Comparison of ENCODE assay signal across 8 cellular contexts in the genomic region with DNA sequence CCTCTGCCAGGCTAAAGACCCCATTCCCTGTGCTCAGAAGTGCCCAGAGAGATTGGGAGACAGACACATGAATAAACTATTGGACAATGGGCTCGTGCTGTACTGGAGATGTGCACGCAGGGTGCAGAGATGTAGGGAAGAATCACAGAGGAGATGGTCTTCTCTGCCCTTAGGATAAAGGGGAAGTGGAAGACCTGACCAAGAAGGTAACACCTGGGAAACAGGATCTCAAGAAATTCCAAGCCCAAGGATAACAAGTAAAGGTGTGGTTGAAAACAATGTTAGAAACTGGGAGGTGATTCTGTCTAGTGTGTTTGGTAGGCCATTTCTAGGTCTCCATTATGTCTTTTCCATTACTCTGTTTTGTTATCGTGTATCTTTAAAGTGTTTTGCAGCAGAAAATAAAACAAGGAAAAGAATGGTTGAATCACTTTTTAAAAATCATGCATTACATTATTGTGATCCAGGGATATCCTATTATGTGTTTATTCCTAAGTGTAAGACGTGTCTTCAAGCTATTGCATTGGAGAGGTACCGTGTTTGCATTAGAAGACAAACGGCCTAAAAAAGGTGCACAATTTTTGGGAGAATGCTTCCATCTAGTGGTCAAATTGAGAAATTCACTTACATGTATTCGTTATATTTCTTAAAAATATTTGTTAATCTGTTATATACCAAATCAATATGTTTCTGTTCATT. TPM values are rescaled to one million over a fixed set of nuclear protein-coding genes. Genes with fewer than 3 reads are reported as not detected.
A peak's percentile ranks its signal among the peaks of the same experiment; 100 is the strongest.
DNase-seq lines count a peak whose midpoint lies in the region; ATAC-seq and TF ChIP-seq lines count a peak whose summit lies in the region.

No MANE protein-coding gene starts in this region.

- ATAC-seq in GM18517 (IDR thresholded peaks at IDR 0.05; ENCODE audit: unreplicated experiment), result peak; percentile 82
- peak; percentile 55 for ATAC-seq in HG03354 (IDR thresholded peaks at IDR 0.05; ENCODE audit: poor library complexity, severe bottlenecking, unreplicated experiment)
- ATAC-seq in lower lobe of right lung, result peak in 1 of 2 donors; percentile 62
- ATAC-seq in HG03045 (IDR thresholded peaks at IDR 0.05; ENCODE audit: unreplicated experiment), result no peak

- H3K4me3 ChIP-seq in breast epithelium (no peak overlapping the region), lower lobe of right lung (no peak overlapping the region)

- TF ChIP-seq POLR2A in breast epithelium (IDR thresholded peaks at IDR 0.05), result no peak

- H3K27ac ChIP-seq in breast epithelium, result no peak overlapping the region
- no peak overlapping the region for H3K27ac ChIP-seq in lower lobe of right lung

- H3K36me3 ChIP-seq in breast epithelium (no peaks in the 10 kb centered on the region), lower lobe of right lung (no peaks in the 10 kb centered on the region)

- TF ChIP-seq CTCF in breast epithelium (IDR thresholded peaks at IDR 0.05) (peak; percentile 75 to 89 (median 88)), lower lobe of right lung (IDR thresholded peaks at IDR 0.05) (peak; percentile 73)

- H3K9me3 ChIP-seq in breast epithelium (no peaks in the 10 kb centered on the region), lower lobe of right lung (no peaks in the 10 kb centered on the region)

- intact Hi-C loops in breast epithelium (cut with DNase I; ENCODE audit: low total_unique reads) (no loop called here), lower lobe of right lung (cut with DNase I) (no loop called here)

- DNase-seq in Ammon's horn (ENCODE audit: low spot score), result peak; percentile 73
- DNase-seq in NCI-H460 (ENCODE audit: extremely low read depth, low read depth), result peak; percentile 64
- DNase-seq in breast epithelium (ENCODE audit: low spot score in 2 of 2), result no peak
- no peak for DNase-seq in lower lobe of right lung
- no peak for DNase-seq in COLO668 (lab: John Stamatoyannopoulos, UW; ENCODE audit: unreplicated experiment)

- H3K4me1 ChIP-seq in breast epithelium (no peaks in the 10 kb centered on the region), lower lobe of right lung (no peaks in the 10 kb centered on the region)

- H3K27me3 ChIP-seq in breast epithelium (no peaks in the 10 kb centered on the region), lower lobe of right lung (ENCODE audit: low read depth) (peaks cover 2% of the 10 kb centered on the region)

RNA-seq across cellular contexts. Expression of a gene that starts 40.8 kb away (rescaled TPM):
- 76.0 and 83.5 TPM in 2 replicates for total RNA-seq in NCI-H460 (2014; rRNA removed; shearing (Covaris generic))
- polyA plus RNA-seq in NCI-H460 (2014; cell fraction: nucleus; rRNA removed), result 64.8 and 129 TPM in 2 replicates
- total RNA-seq in breast epithelium (10 to 100 TPM; 60.8 to 100.0 (median 87.8) TPM), lower lobe of right lung (25.3 TPM)

Comparison
In these comparisons a context has a peak if more than half of its experiments do, and no peak if none do; other contexts are left out.
1. DNase-seq: peak in Ammon's horn (single experiment) and NCI-H460 (single experiment); none in breast epithelium (0 of 2), lower lobe of right lung (single experiment) and COLO668 (single experiment).